ENCODE assay signal across 8 cellular contexts in the genomic region with DNA sequence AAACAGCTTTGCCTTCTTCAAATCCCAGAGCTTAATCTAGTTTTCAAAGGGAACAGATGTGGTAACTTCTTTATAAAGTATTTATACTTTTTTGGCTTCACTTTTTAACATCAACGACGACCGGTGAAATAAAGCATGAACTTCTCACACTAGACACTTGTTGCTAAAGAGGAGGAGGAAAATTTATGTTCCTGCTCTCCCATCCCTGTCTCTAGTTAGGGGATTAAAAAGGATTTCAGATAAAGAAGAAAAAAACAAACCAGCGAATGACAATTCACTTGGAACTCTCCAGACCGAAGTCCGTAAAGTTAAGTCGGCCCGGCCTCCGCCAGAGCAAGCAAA. TPM values are rescaled to one million over a fixed set of nuclear protein-coding genes. Genes with fewer than 3 reads are reported as not detected.
DNase-seq lines count a peak whose midpoint lies in the region; ATAC-seq, FAIRE-seq and TF ChIP-seq lines count a peak whose summit lies in the region.

No MANE protein-coding gene starts in this region.

- no peaks in the 10 kb centered on the region for H3K27me3 Mint-ChIP-seq in CD8-positive, alpha-beta T cell (ENCODE audit: low read depth)
- no peaks in the 10 kb centered on the region for H3K27me3 Mint-ChIP-seq in osteocyte (ENCODE audit: unreplicated experiment)

- H3K4me1 ChIP-seq in CD8-positive, alpha-beta T cell (ENCODE audit: insufficient read depth, low read length), result peaks cover 5% of the 10 kb centered on the region
- H3K4me1 ChIP-seq in PC-9 (replicated peaks; ENCODE audit: insufficient read depth) (peaks cover 9% of the 10 kb centered on the region; the same call in 1 of the 2 replicates), esophagus (ENCODE audit: control insufficient read depth in 2 of 2, insufficient read depth in 2 of 2, low read length in 1 of 2) (no peaks in the 10 kb centered on the region)

- no peak for TF ChIP-seq CTCF in CD8-positive, alpha-beta T cell (IDR thresholded peaks at IDR 0.05)
- TF ChIP-seq CTCF in PC-9 (conservative IDR thresholded peaks at IDR 0.05) (no peak), osteocyte (IDR thresholded peaks at IDR 0.05) (no peak)

- H3K4me1 Mint-ChIP-seq in CD8-positive, alpha-beta T cell (ENCODE audit: low read depth), result peaks cover 13% of the 10 kb centered on the region
- peaks cover 34% of the 10 kb centered on the region for H3K4me1 Mint-ChIP-seq in osteocyte (ENCODE audit: unreplicated experiment)

- no peaks in the 10 kb centered on the region for H4K20me1 ChIP-seq in PC-9 (ENCODE audit: insufficient read depth)

- H3K36me3 ChIP-seq in CD8-positive, alpha-beta T cell (ENCODE audit: insufficient read depth, low read length), result no peaks in the 10 kb centered on the region
- no peaks in the 10 kb centered on the region for H3K36me3 ChIP-seq in PC-9 (ENCODE audit: low read depth)
- H3K36me3 ChIP-seq in esophagus (ENCODE audit: control insufficient read depth in 2 of 2, insufficient read depth in 2 of 2, low read length in 1 of 2), result no peaks in the 10 kb centered on the region

- peaks cover 8% of the 10 kb centered on the region; the same call in 1 of the 2 replicates for H3K79me2 ChIP-seq in PC-9 (ENCODE audit: low read depth)

- DNase-seq in CD8-positive, alpha-beta T cell, result no peak
- DNase-seq in PC-9, result no peak
- no peak for DNase-seq in osteocyte (ENCODE audit: extremely low spot score, unreplicated experiment)
- no peak for DNase-seq in AG08396 (ENCODE audit: low spot score)
- no peak for DNase-seq in HTR-8/SVneo (ENCODE audit: insufficient read length, low spot score)
- no peak for DNase-seq in NCI-H2081 treated with DMSO at 0.1 percent for 48 hours (lab: John Stamatoyannopoulos, UW)
- no peak for DNase-seq in NCI-H2171 (lab: John Stamatoyannopoulos, UW)

- POLR2A ChIA-PET in CD8-positive, alpha-beta T cell (lab: Charles Lee), result no interaction called here
- POLR2A ChIA-PET in PC-9 (lab: Charles Lee; ENCODE audit: unreplicated experiment), result interaction anchor here (0.5 to 0.6 kb wide), 2 partner anchors 68 to 365 kb away, joined by 3 to 4 read pairs; no protein-coding TSS in a partner anchor

- H2AFZ ChIP-seq in PC-9, result peak overlapping the region; percentile 86

- H3K27ac ChIP-seq in CD8-positive, alpha-beta T cell (ENCODE audit: low read depth, low read length), result no peak overlapping the region
- H3K27ac ChIP-seq in PC-9, result no peak overlapping the region
- peak overlapping the region; percentile 73 to 92 for H3K27ac ChIP-seq in esophagus (ENCODE audit: low read depth in 2 of 2, low read length in 1 of 2)

- no peak for ATAC-seq in CD8-positive, alpha-beta T cell

- no peaks in the 10 kb centered on the region for H3K27me3 ChIP-seq in CD8-positive, alpha-beta T cell (ENCODE audit: insufficient read depth, low read length)
- H3K27me3 ChIP-seq in PC-9 (ENCODE audit: insufficient read depth, low read depth) (no peaks in the 10 kb centered on the region), esophagus (ENCODE audit: control insufficient read depth in 1 of 2, insufficient read depth in 2 of 2, low read length in 2 of 2) (no peaks in the 10 kb centered on the region)

- H3K4me3 Mint-ChIP-seq in CD8-positive, alpha-beta T cell, result peak overlapping the region; percentile 92
- H3K4me3 Mint-ChIP-seq in osteocyte (ENCODE audit: unreplicated experiment), result peak overlapping the region; percentile 89

- no peaks in the 10 kb centered on the region for H3K9me3 ChIP-seq in CD8-positive, alpha-beta T cell (ENCODE audit: low read length)
- H3K9me3 ChIP-seq in PC-9 (ENCODE audit: insufficient read depth, low read depth) (no peaks in the 10 kb centered on the region), esophagus (ENCODE audit: control insufficient read depth in 2 of 2, insufficient read depth in 1 of 2, low read depth in 1 of 2, low read length in 1 of 2) (no peaks in the 10 kb centered on the region)

- peak overlapping the region; percentile 80 for H3K4me2 ChIP-seq in PC-9

- no peaks in the 10 kb centered on the region for H3K36me3 Mint-ChIP-seq in CD8-positive, alpha-beta T cell
- peaks cover 3% of the 10 kb centered on the region for H3K36me3 Mint-ChIP-seq in osteocyte (ENCODE audit: unreplicated experiment)

- CTCF ChIA-PET in CD8-positive, alpha-beta T cell (lab: Charles Lee), result interaction anchor here (1.0 to 3.0 kb wide), 5 partner anchors 9 to 253 kb away, joined by 3 to 16 read pairs (median 3); no protein-coding TSS in a partner anchor
- CTCF ChIA-PET in PC-9 (lab: Charles Lee), result interaction anchor here (0.5 to 0.9 kb wide), 2 partner anchors 66 to 252 kb away, joined by 3 to 7 read pairs; no protein-coding TSS in a partner anchor

- peak overlapping the region; percentile 25 for H3K27ac Mint-ChIP-seq in CD8-positive, alpha-beta T cell
- peak overlapping the region; percentile 83 for H3K27ac Mint-ChIP-seq in osteocyte (ENCODE audit: unreplicated experiment)

- no TSS peak for BruUV-seq in PC-9 (replicated peaks; lab: Mats Ljungman, UMichigan)

- peaks cover 7% of the 10 kb centered on the region; the same call in 1 of the 2 replicates for H3F3A ChIP-seq in PC-9 (ENCODE audit: insufficient read depth, low read depth)

- FAIRE-seq in HTR-8/SVneo (lab: Jason Lieb, UNC), result no peak

- 1% methylated on average over 9 of the region's 9 CpGs for WGBS in esophagus, 2 donors

- intact Hi-C loops in CD8-positive, alpha-beta T cell (cut with DNase I, micrococcal nuclease), result loop anchor here (2.0 kb wide), 4 partner anchors 14 to 250 kb away; a partner anchor contains a TSS
- intact Hi-C loops in PC-9 (cut with micrococcal nuclease; ENCODE audit: unreplicated experiment), result loop anchor here (2.0 to 10.0 kb wide), 3 partner anchors 60 to 252 kb away; a partner anchor contains a TSS

- H3K9me2 ChIP-seq in PC-9 (ENCODE audit: insufficient read depth), result no peaks in the 10 kb centered on the region

- H3K4me3 ChIP-seq in CD8-positive, alpha-beta T cell (ENCODE audit: low read depth, low read length), result peak overlapping the region; percentile 90
- H3K4me3 ChIP-seq in PC-9, result peak overlapping the region; percentile 81
- peak overlapping the region; percentile 78 to 93 for H3K4me3 ChIP-seq in esophagus (ENCODE audit: low read depth in 1 of 2, low read length in 2 of 2)

- no peaks in the 10 kb centered on the region for H3K9me3 Mint-ChIP-seq in CD8-positive, alpha-beta T cell
- no peaks in the 10 kb centered on the region for H3K9me3 Mint-ChIP-seq in osteocyte (ENCODE audit: unreplicated experiment)

RNA-seq across cellular contexts. Expression of a gene that starts 0.7 kb away (rescaled TPM):
- total RNA-seq in CD8-positive, alpha-beta T cell, result 1 to 10 TPM in 1 of 2 experiments, under 1 TPM in 1; 0.89 to 1.4 TPM
- 17.8 and 24.5 TPM in 2 replicates for total RNA-seq in PC-9 (2021)
- 1 to 10 TPM; 1.7 to 2.3 TPM for polyA plus RNA-seq in esophagus
- total RNA-seq in osteocyte, result 23.9 and 24.1 TPM in 2 replicates

Comparison
In these comparisons a context has a peak if more than half of its experiments do, and no peak if none do; other contexts are left out.
1. H3K27ac ChIP-seq: peak in esophagus (2 of 2); none in CD8-positive, alpha-beta T cell (single experiment) and PC-9 (single experiment).
2. Peak in every context shown above with its lines, with median percentiles within 50 percentile points of each other: H3K4me3 ChIP-seq.